13 cellular contexts compared by ENCODE assay signal in genomic region chr12:50933459-50934124, GRCh38. TPM values are rescaled to one million over a fixed set of nuclear protein-coding genes. Genes with fewer than 3 reads are reported as not detected.
DNase-seq lines count a peak whose midpoint lies in the region; ATAC-seq and TF ChIP-seq lines count a peak whose summit lies in the region.
"Had no signal": no experiment of that assay in that cellular context is flagged by ENCODE, and none has a peak within 500 bp of the region (broad histone marks: within the 10 kb centered on the region; RNA-seq: fewer than 3 reads in every experiment).

No MANE protein-coding gene starts in this region.

- DNase-seq in Right ventricle myocardium superior (no peak), heart right ventricle (no peak), choroid plexus epithelial cell (ENCODE audit: low read depth) (peak; percentile 16), upper lobe of right lung (no peak), Calu3 (no peak), RKO (ENCODE audit: low spot score) (no peak), hepatic stellate cell (ENCODE audit: low spot score) (no peak)
- DNase-seq: NCI-H1694; posterior cingulate gyrus; SIG-M5; stimulated activated CD8-positive, alpha-beta memory T cell treated with anti-CD3 and anti-CD28 coated beads, Interleukin-4, amount 100 ng/mL, for 48 hours had no signal

- intact Hi-C loops in Right ventricle myocardium superior (cut with DNase I) (no loop called here), heart right ventricle (cut with DNase I) (loop anchor here in 2 of 10 donors (2.0 to 5.0 kb wide), 2 partner anchors 53 to 106 kb away; no protein-coding TSS in a partner anchor), upper lobe of right lung (cut with DNase I) (no loop called here), Calu3 (cut with micrococcal nuclease; ENCODE audit: unreplicated experiment) (no loop called here)

- H3K9me3 ChIP-seq in heart right ventricle (peaks cover 0 to 8% (median 0%) of the 10 kb centered on the region in 11 donors), mucosa of rectum (ENCODE audit: control insufficient read depth in 2 of 2, low read length in 2 of 2) (no peaks in the 10 kb centered on the region), upper lobe of right lung (no peaks in the 10 kb centered on the region)

- ATAC-seq in Right ventricle myocardium superior (ENCODE audit: poor library complexity) (peak; percentile 19), heart right ventricle (no peak), upper lobe of right lung (no peak)

- H3K9ac ChIP-seq in mucosa of rectum (ENCODE audit: low read depth in 1 of 2, low read length in 2 of 2): peak overlapping the region in 1 of 2 donors; percentile 27

- no peak overlapping the region for H3K27ac Mint-ChIP-seq in Calu3 (ENCODE audit: unreplicated experiment)

- no peaks in the 10 kb centered on the region for H3K27me3 Mint-ChIP-seq in Calu3 (ENCODE audit: unreplicated experiment)

- H3K9me3 Mint-ChIP-seq in Calu3 (ENCODE audit: low read depth, unreplicated experiment): peaks cover 2% of the 10 kb centered on the region

- peaks cover 6 to 55% (median 35%) of the 10 kb centered on the region in 9 donors for H3K4me1 ChIP-seq in heart right ventricle
- peaks cover 26 to 28% of the 10 kb centered on the region in 2 donors for H3K4me1 ChIP-seq in mucosa of rectum (ENCODE audit: control insufficient read depth in 2 of 2, insufficient read depth in 2 of 2, low read length in 2 of 2)
- peaks cover 49% of the 10 kb centered on the region for H3K4me1 ChIP-seq in upper lobe of right lung

- H3K36me3 Mint-ChIP-seq in Calu3 (ENCODE audit: insufficient read depth, unreplicated experiment): no peaks in the 10 kb centered on the region

- H3K27ac ChIP-seq in heart right ventricle (peak overlapping the region in 4 of 10 donors; percentile 23 to 85 (median 76)), mucosa of rectum (ENCODE audit: low read depth in 2 of 2, low read length in 2 of 2) (peak overlapping the region; percentile 59 to 64), upper lobe of right lung (peak overlapping the region; percentile 76)

- CTCF ChIA-PET in Calu3 (lab: Charles Lee): interaction anchor here (0.6 to 1.1 kb wide), 2 partner anchors 17 to 939 kb away, joined by 3 read pairs; no protein-coding TSS in a partner anchor

- BruUV-seq in Calu3 (replicated peaks; lab: Mats Ljungman, UMichigan): no TSS peak

- TF ChIP-seq CTCF in heart right ventricle (IDR thresholded peaks at IDR 0.05) (no peak), choroid plexus epithelial cell (conservative IDR thresholded peaks at IDR 0.05; ENCODE audit: low read depth, low read length) (no peak), upper lobe of right lung (IDR thresholded peaks at IDR 0.05) (no peak), Calu3 (IDR thresholded peaks at IDR 0.05; ENCODE audit: unreplicated experiment) (no peak)

- H3K36me3 ChIP-seq in heart right ventricle (peaks cover 0 to 39% (median 8%) of the 10 kb centered on the region in 9 donors), mucosa of rectum (ENCODE audit: control insufficient read depth in 2 of 2, insufficient read depth in 2 of 2, low read length in 2 of 2) (peaks cover 0 to 6% of the 10 kb centered on the region in 2 donors), upper lobe of right lung (peaks cover 32% of the 10 kb centered on the region)

- H3K4me3 ChIP-seq in heart right ventricle: no peak overlapping the region
- no peak overlapping the region for H3K4me3 ChIP-seq in choroid plexus epithelial cell (ENCODE audit: low read depth, low read length)
- no peak overlapping the region for H3K4me3 ChIP-seq in mucosa of rectum (ENCODE audit: low read length in 2 of 2)
- no peak overlapping the region for H3K4me3 ChIP-seq in upper lobe of right lung

- H3K27me3 ChIP-seq in heart right ventricle (no peaks in the 10 kb centered on the region), mucosa of rectum (ENCODE audit: control insufficient read depth in 2 of 2, insufficient read depth in 2 of 2, low read length in 2 of 2) (no peaks in the 10 kb centered on the region), upper lobe of right lung (no peaks in the 10 kb centered on the region)

- WGBS in heart right ventricle, 2 donors: 94 to 95% methylated on average over 2 of the region's 2 CpGs

- H3K4me3 Mint-ChIP-seq in Calu3 (ENCODE audit: low read depth, unreplicated experiment): no peak overlapping the region

- peaks cover 8% of the 10 kb centered on the region for H3K4me1 Mint-ChIP-seq in Calu3 (ENCODE audit: low read depth, unreplicated experiment)

RNA-seq across cellular contexts. Expression of gene HIGD1C, which starts 18.8 kb away (rescaled TPM):
- total RNA-seq in Right ventricle myocardium superior (not detected), heart right ventricle (not detected), upper lobe of right lung (not detected), Calu3 (2022) (not detected in 2 replicates)
- polyA plus RNA-seq in heart right ventricle: not detected
- total RNA-seq: bronchial epithelial cell had no signal
